Comparison of ENCODE assay signal across 20 cellular contexts in genomic region chr2:112640467-112640799, GRCh38. TPM values are rescaled to one million over a fixed set of nuclear protein-coding genes. Genes with fewer than 3 reads are reported as not detected.
DNase-seq lines count a peak whose midpoint lies in the region; ATAC-seq lines count a peak whose summit lies in the region.
"Had no signal": no experiment of that assay in that cellular context is flagged by ENCODE, and none has a peak within 500 bp of the region (broad histone marks: within the 10 kb centered on the region; RNA-seq: fewer than 3 reads in every experiment).

No MANE protein-coding gene starts in this region.

- no peaks in the 10 kb centered on the region for H3K36me3 Mint-ChIP-seq in activated CD4-positive, alpha-beta memory T cell treated with anti-CD3 and anti-CD28 coated beads for 36 hours
- H3K36me3 Mint-ChIP-seq in activated CD4-positive, alpha-beta memory T cell treated with anti-CD3 and anti-CD28 coated beads, Interleukin-2, amount 10 ng/mL, durations not matched to agents 7 days and 5 days (ENCODE audit: low read depth) = peaks cover 11% of the 10 kb centered on the region
- H3K36me3 Mint-ChIP-seq: activated CD8-positive, alpha-beta memory T cell treated with anti-CD3 and anti-CD28 coated beads, Interleukin-2, amount 10 ng/mL, durations not matched to agents 7 days and 5 days had no signal

- no peaks in the 10 kb centered on the region for H3K9me3 ChIP-seq in SJSA1 (replicated peaks)
- H3K9me3 ChIP-seq in skeletal muscle satellite cell (replicated peaks; ENCODE audit: low read length) = no peaks in the 10 kb centered on the region
- H3K9me3 ChIP-seq: BLaER1 had no signal

- H3K4me3 Mint-ChIP-seq in activated CD4-positive, alpha-beta memory T cell treated with anti-CD3 and anti-CD28 coated beads for 36 hours = no peak overlapping the region
- H3K4me3 Mint-ChIP-seq in activated CD4-positive, alpha-beta memory T cell treated with anti-CD3 and anti-CD28 coated beads, Interleukin-2, amount 10 ng/mL, durations not matched to agents 7 days and 5 days = no peak overlapping the region
- H3K4me3 Mint-ChIP-seq: activated CD8-positive, alpha-beta memory T cell treated with anti-CD3 and anti-CD28 coated beads, Interleukin-2, amount 10 ng/mL, durations not matched to agents 7 days and 5 days; dendritic cell treated with granulocyte-macrophage colony-stimulating factor and Interleukin-4, amounts not matched to agents 40 ng/mL and 50 ng/mL, for 4 days; nephron progenitor cell had no signal

- ATAC-seq in HG03039 (IDR thresholded peaks at IDR 0.05; ENCODE audit: unreplicated experiment) = no peak
- ATAC-seq: activated CD8-positive, alpha-beta memory T cell treated with anti-CD3 and anti-CD28 coated beads, Interleukin-2, amount 10 ng/mL, durations not matched to agents 7 days and 5 days had no signal

- H3K27ac Mint-ChIP-seq in activated CD4-positive, alpha-beta memory T cell treated with anti-CD3 and anti-CD28 coated beads for 36 hours = peak overlapping the region; percentile 19
- H3K27ac Mint-ChIP-seq in activated CD4-positive, alpha-beta memory T cell treated with anti-CD3 and anti-CD28 coated beads, Interleukin-2, amount 10 ng/mL, durations not matched to agents 7 days and 5 days = no peak overlapping the region
- H3K27ac Mint-ChIP-seq: activated CD8-positive, alpha-beta memory T cell treated with anti-CD3 and anti-CD28 coated beads, Interleukin-2, amount 10 ng/mL, durations not matched to agents 7 days and 5 days; progenitor cell of endocrine pancreas had no signal

- DNase-seq in activated CD4-positive, alpha-beta memory T cell treated with anti-CD3 and anti-CD28 coated beads for 36 hours = no peak
- no peak for DNase-seq in activated CD4-positive, alpha-beta memory T cell treated with anti-CD3 and anti-CD28 coated beads, Interleukin-2, amount 10 ng/mL, durations not matched to agents 7 days and 5 days
- DNase-seq in SJSA1 (ENCODE audit: low read depth in 1 of 2, low spot score in 2 of 2) = no peak
- no peak for DNase-seq in epithelial cell of prostate (ENCODE audit: low read depth, low spot score)
- DNase-seq in NCI-H2227 (lab: John Stamatoyannopoulos, UW; ENCODE audit: unreplicated experiment) = no peak
- no peak for DNase-seq in AG20443 (ENCODE audit: low spot score)
- DNase-seq: activated CD4-positive, CD25-positive, alpha-beta regulatory T cell treated with anti-CD3 and anti-CD28 coated beads, Interleukin-2, amount 50 U/mL, for 72 hours; NCI-H1105 treated with DMSO at 0.1 percent for 48 hours; NCI-H2081 treated with DMSO at 0.1 percent for 48 hours; NCI-H446 treated with DMSO at 0.1 percent for 48 hours; nephron progenitor cell; NK-92 treated with Interleukin-12 subunit alpha and Interleukin-12 subunit beta, amount 100 ng/mL, for 24 hours; stimulated activated CD4-positive, alpha-beta T cell treated with anti-CD3 and anti-CD28 coated beads, Interleukin-2, amount 100 ng/mL, for 48 hours had no signal

- no peak overlapping the region for H3K4me3 ChIP-seq in SJSA1
- H3K4me3 ChIP-seq in skeletal muscle satellite cell (ENCODE audit: low read length) = peak overlapping the region; percentile 31
- H3K4me3 ChIP-seq: BLaER1, skin epidermis had no signal

- H3K27me3 Mint-ChIP-seq in activated CD4-positive, alpha-beta memory T cell treated with anti-CD3 and anti-CD28 coated beads for 36 hours = no peaks in the 10 kb centered on the region
- peaks cover 16% of the 10 kb centered on the region for H3K27me3 Mint-ChIP-seq in activated CD4-positive, alpha-beta memory T cell treated with anti-CD3 and anti-CD28 coated beads, Interleukin-2, amount 10 ng/mL, durations not matched to agents 7 days and 5 days
- H3K27me3 Mint-ChIP-seq: dendritic cell treated with granulocyte-macrophage colony-stimulating factor and Interleukin-4, amounts not matched to agents 40 ng/mL and 50 ng/mL, for 4 days had no signal

- H3K36me3 ChIP-seq in SJSA1 (no peaks in the 10 kb centered on the region), skeletal muscle satellite cell (ENCODE audit: insufficient read depth, low read length) (no peaks in the 10 kb centered on the region)
- H3K36me3 ChIP-seq: BLaER1 had no signal

- peak overlapping the region; percentile 80 for H3K9ac ChIP-seq in skeletal muscle satellite cell (ENCODE audit: low read depth, low read length)
- H3K9ac ChIP-seq: BLaER1 had no signal

- peak overlapping the region; percentile 74 for H3K27ac ChIP-seq in SJSA1
- peak overlapping the region; percentile 40 for H3K27ac ChIP-seq in epithelial cell of prostate
- H3K27ac ChIP-seq: BLaER1 had no signal

- POLR2A ChIA-PET in activated CD4-positive, alpha-beta memory T cell treated with anti-CD3 and anti-CD28 coated beads for 36 hours (lab: Charles Lee) = no interaction called here
- POLR2A ChIA-PET in activated CD4-positive, alpha-beta memory T cell treated with anti-CD3 and anti-CD28 coated beads, Interleukin-2, amount 10 ng/mL, durations not matched to agents 7 days and 5 days (lab: Charles Lee) = interaction anchor here (9.1 kb wide), 1 partner anchor 11 kb away, joined by 492 read pairs; no protein-coding TSS in a partner anchor

- intact Hi-C loops in activated CD4-positive, alpha-beta memory T cell treated with anti-CD3 and anti-CD28 coated beads for 36 hours (cut with micrococcal nuclease) = no loop called here

- CTCF ChIA-PET in activated CD4-positive, alpha-beta memory T cell treated with anti-CD3 and anti-CD28 coated beads for 36 hours (lab: Charles Lee) = interaction anchor here (3.2 kb wide), 1 partner anchor 15 kb away, joined by 19 read pairs; no protein-coding TSS in a partner anchor
- CTCF ChIA-PET in activated CD4-positive, alpha-beta memory T cell treated with anti-CD3 and anti-CD28 coated beads, Interleukin-2, amount 10 ng/mL, durations not matched to agents 7 days and 5 days (lab: Charles Lee) = interaction anchor here (8.4 kb wide), 1 partner anchor 11 kb away, joined by 221 read pairs; no protein-coding TSS in a partner anchor

- H3K27me3 ChIP-seq in SJSA1 (replicated peaks) (no peaks in the 10 kb centered on the region), skeletal muscle satellite cell (ENCODE audit: control insufficient read depth, insufficient read depth, low read length) (no peaks in the 10 kb centered on the region)
- H3K27me3 ChIP-seq: BLaER1 had no signal

- H3K9me3 Mint-ChIP-seq in activated CD4-positive, alpha-beta memory T cell treated with anti-CD3 and anti-CD28 coated beads for 36 hours = no peaks in the 10 kb centered on the region
- H3K9me3 Mint-ChIP-seq in activated CD4-positive, alpha-beta memory T cell treated with anti-CD3 and anti-CD28 coated beads, Interleukin-2, amount 10 ng/mL, durations not matched to agents 7 days and 5 days = no peaks in the 10 kb centered on the region
- H3K9me3 Mint-ChIP-seq: dendritic cell treated with granulocyte-macrophage colony-stimulating factor and Interleukin-4, amounts not matched to agents 40 ng/mL and 50 ng/mL, for 4 days; nephron progenitor cell had no signal

- H3K4me2 ChIP-seq in skeletal muscle satellite cell (ENCODE audit: low read length) = peak overlapping the region; percentile 67
- H3K4me2 ChIP-seq: BLaER1 had no signal

- H3K4me1 Mint-ChIP-seq in activated CD4-positive, alpha-beta memory T cell treated with anti-CD3 and anti-CD28 coated beads for 36 hours (ENCODE audit: low read depth) = peaks cover 48% of the 10 kb centered on the region
- peaks cover 65% of the 10 kb centered on the region for H3K4me1 Mint-ChIP-seq in activated CD4-positive, alpha-beta memory T cell treated with anti-CD3 and anti-CD28 coated beads, Interleukin-2, amount 10 ng/mL, durations not matched to agents 7 days and 5 days

- H3K4me1 ChIP-seq in SJSA1 (replicated peaks) = peaks cover 51% of the 10 kb centered on the region
- H3K4me1 ChIP-seq in skeletal muscle satellite cell (ENCODE audit: control insufficient read depth, insufficient read depth, low read length) = peaks cover 63% of the 10 kb centered on the region

RNA-seq across cellular contexts. Expression of gene SLC20A1, which starts 5.3 kb away (rescaled TPM):
- 10 to 100 TPM; 88.8 to 91.3 TPM for total RNA-seq in activated CD4-positive, alpha-beta memory T cell treated with anti-CD3 and anti-CD28 coated beads for 36 hours
- 100 to 1,000 TPM; 152 to 158 TPM for total RNA-seq in activated CD4-positive, alpha-beta memory T cell treated with anti-CD3 and anti-CD28 coated beads, Interleukin-2, amount 10 ng/mL, durations not matched to agents 7 days and 5 days
- total RNA-seq in SJSA1 (2014; rRNA removed; shearing (Covaris generic)) = 47.4 and 48.3 TPM in 2 replicates
- 110 and 184 TPM in 2 replicates for total RNA-seq in skeletal muscle satellite cell (2012; rRNA removed)

RNA-seq across cellular contexts. Expression of gene CHCHD5, which starts 56.0 kb away (rescaled TPM):
- 10 to 100 TPM; 39.3 to 41.4 TPM for total RNA-seq in activated CD4-positive, alpha-beta memory T cell treated with anti-CD3 and anti-CD28 coated beads for 36 hours
- 10 to 100 TPM; 40.0 to 47.5 TPM for total RNA-seq in activated CD4-positive, alpha-beta memory T cell treated with anti-CD3 and anti-CD28 coated beads, Interleukin-2, amount 10 ng/mL, durations not matched to agents 7 days and 5 days
- total RNA-seq in SJSA1 (2014; rRNA removed; shearing (Covaris generic)) = 4.9 and 14.2 TPM in 2 replicates
- 13.1 and 13.4 TPM in 2 replicates for total RNA-seq in skeletal muscle satellite cell (2012; rRNA removed)
